Comparison of ENCODE assay signal across 1 cellular context in the genomic region with DNA sequence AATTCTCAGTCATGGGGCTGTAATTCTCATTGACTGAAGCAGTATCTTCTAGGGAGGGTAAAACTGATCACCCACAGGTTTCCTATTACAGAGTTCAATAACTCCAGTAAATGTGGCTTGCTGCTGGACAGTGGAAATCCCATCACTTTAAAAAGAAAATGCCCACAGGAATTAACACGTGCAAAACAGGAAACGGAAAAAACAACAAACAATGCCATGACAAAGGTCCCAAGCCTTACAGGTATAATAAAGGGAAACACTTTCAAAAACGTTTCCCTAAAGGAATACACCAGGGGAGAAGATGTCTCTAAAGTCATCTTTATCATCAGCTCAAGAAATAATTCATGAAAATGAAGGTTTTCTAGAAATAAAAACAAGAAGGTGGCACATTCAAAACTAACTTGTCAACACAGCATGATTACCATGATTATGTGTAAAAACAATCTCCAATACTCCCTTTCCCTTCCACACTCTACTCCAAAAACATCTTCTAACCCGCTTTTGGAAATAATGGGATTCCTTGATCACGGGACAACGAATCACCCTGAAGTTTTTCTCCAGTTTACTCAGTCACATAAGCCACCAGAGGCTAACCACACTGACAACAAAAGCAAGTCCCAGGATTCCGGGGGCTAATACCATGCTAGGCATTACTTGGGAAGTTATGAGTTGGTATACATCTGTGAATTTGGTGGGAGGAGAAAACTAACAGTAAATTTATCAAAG.
TF ChIP-seq lines count a peak whose summit lies in the region.

No MANE protein-coding gene starts in this region.

TF ChIP-seq in IMR-90, 13 proteins besides CTCF, POLR2A, EP300 and RAD21 (continued from another document):
- TF ChIP-seq, protein P1, sequence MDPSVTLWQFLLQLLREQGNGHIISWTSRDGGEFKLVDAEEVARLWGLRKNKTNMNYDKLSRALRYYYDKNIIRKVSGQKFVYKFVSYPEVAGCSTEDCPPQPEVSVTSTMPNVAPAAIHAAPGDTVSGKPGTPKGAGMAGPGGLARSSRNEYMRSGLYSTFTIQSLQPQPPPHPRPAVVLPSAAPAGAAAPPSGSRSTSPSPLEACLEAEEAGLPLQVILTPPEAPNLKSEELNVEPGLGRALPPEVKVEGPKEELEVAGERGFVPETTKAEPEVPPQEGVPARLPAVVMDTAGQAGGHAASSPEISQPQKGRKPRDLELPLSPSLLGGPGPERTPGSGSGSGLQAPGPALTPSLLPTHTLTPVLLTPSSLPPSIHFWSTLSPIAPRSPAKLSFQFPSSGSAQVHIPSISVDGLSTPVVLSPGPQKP (IDR thresholded peaks at IDR 0.05; ENCODE audit: borderline replicate concordance, low read depth, low read length), result no peak
